20 cellular contexts compared by ENCODE assay signal in genomic region chr2:157836531-157836930, GRCh38. TPM values are rescaled to one million over a fixed set of nuclear protein-coding genes. Genes with fewer than 3 reads are reported as not detected.
DNase-seq lines count a peak whose midpoint lies in the region; ATAC-seq and TF ChIP-seq lines count a peak whose summit lies in the region.
"Had no signal": no experiment of that assay in that cellular context is flagged by ENCODE, and none has a peak within 500 bp of the region (broad histone marks: within the 10 kb centered on the region; RNA-seq: fewer than 3 reads in every experiment).

No MANE protein-coding gene starts in this region.

- H3K4me1 ChIP-seq in SJCRH30 = peaks cover 29% of the 10 kb centered on the region

- TF ChIP-seq CTCF in mesothelial cell of epicardium (IDR thresholded peaks at IDR 0.05; ENCODE audit: unreplicated experiment) = no peak

- H3K27me3 ChIP-seq in SJCRH30 = no peaks in the 10 kb centered on the region
- H3K27me3 ChIP-seq: brain microvascular endothelial cell, heart left ventricle, vagina had no signal

- H3K27ac Mint-ChIP-seq in activated naive CD4-positive, alpha-beta T cell treated with anti-CD3 and anti-CD28 coated beads for 36 hours = peak overlapping the region; percentile 39
- peak overlapping the region; percentile 57 to 92 for H3K27ac Mint-ChIP-seq in activated naive CD4-positive, alpha-beta T cell treated with anti-CD3 and anti-CD28 coated beads, Interleukin-2, amount 50 U/mL, for 72 hours
- H3K27ac Mint-ChIP-seq in mesothelial cell of epicardium = peak overlapping the region; percentile 5
- peak overlapping the region; percentile 37 for H3K27ac Mint-ChIP-seq in stimulated activated naive B cell treated with anti-CD40 and anti-IgM and Interleukin-4, amounts not matched to agents 10 μg/mL and 1 μg/mL and 100 μg/mL, for 72 hours
- H3K27ac Mint-ChIP-seq: activated naive CD8-positive, alpha-beta T cell treated with anti-CD3 and anti-CD28 coated beads, Interleukin-2, amount 10 ng/mL, durations not matched to agents 7 days and 5 days had no signal

- no peak overlapping the region for H3K27ac ChIP-seq in SJCRH30
- H3K27ac ChIP-seq: coronary artery, neutrophil had no signal

- peaks cover 5% of the 10 kb centered on the region for H3K36me3 Mint-ChIP-seq in activated naive CD4-positive, alpha-beta T cell treated with anti-CD3 and anti-CD28 coated beads for 36 hours (ENCODE audit: low read depth)
- H3K36me3 Mint-ChIP-seq in activated naive CD4-positive, alpha-beta T cell treated with anti-CD3 and anti-CD28 coated beads, Interleukin-2, amount 50 U/mL, for 72 hours = peaks cover 8 to 38% of the 10 kb centered on the region in 2 donors
- no peaks in the 10 kb centered on the region for H3K36me3 Mint-ChIP-seq in mesothelial cell of epicardium
- peaks cover 21 to 23% of the 10 kb centered on the region in 2 donors for H3K36me3 Mint-ChIP-seq in stimulated activated naive B cell treated with anti-CD40 and anti-IgM and Interleukin-4, amounts not matched to agents 10 μg/mL and 1 μg/mL and 100 μg/mL, for 72 hours

- H3K27me3 Mint-ChIP-seq in activated naive CD4-positive, alpha-beta T cell treated with anti-CD3 and anti-CD28 coated beads for 36 hours (ENCODE audit: low read depth) = no peaks in the 10 kb centered on the region
- no peaks in the 10 kb centered on the region for H3K27me3 Mint-ChIP-seq in mesothelial cell of epicardium (ENCODE audit: low read depth)
- no peaks in the 10 kb centered on the region for H3K27me3 Mint-ChIP-seq in stimulated activated naive B cell treated with anti-CD40 and anti-IgM and Interleukin-4, amounts not matched to agents 10 μg/mL and 1 μg/mL and 100 μg/mL, for 72 hours
- H3K27me3 Mint-ChIP-seq: activated naive CD8-positive, alpha-beta T cell treated with anti-CD3 and anti-CD28 coated beads, Interleukin-2, amount 10 ng/mL, durations not matched to agents 7 days and 5 days; T-cell had no signal

- peaks cover 38% of the 10 kb centered on the region for H3K4me1 Mint-ChIP-seq in activated naive CD4-positive, alpha-beta T cell treated with anti-CD3 and anti-CD28 coated beads for 36 hours (ENCODE audit: low read depth)
- peaks cover 59% of the 10 kb centered on the region for H3K4me1 Mint-ChIP-seq in mesothelial cell of epicardium
- peaks cover 15 to 55% of the 10 kb centered on the region in 2 donors for H3K4me1 Mint-ChIP-seq in stimulated activated naive B cell treated with anti-CD40 and anti-IgM and Interleukin-4, amounts not matched to agents 10 μg/mL and 1 μg/mL and 100 μg/mL, for 72 hours

- H3K4me3 ChIP-seq in SJCRH30 = no peak overlapping the region
- H3K4me3 ChIP-seq: coronary artery, heart left ventricle, left ventricle myocardium inferior, vagina had no signal

- H3K9me3 Mint-ChIP-seq in activated naive CD4-positive, alpha-beta T cell treated with anti-CD3 and anti-CD28 coated beads for 36 hours = no peaks in the 10 kb centered on the region
- no peaks in the 10 kb centered on the region for H3K9me3 Mint-ChIP-seq in activated naive CD4-positive, alpha-beta T cell treated with anti-CD3 and anti-CD28 coated beads, Interleukin-2, amount 50 U/mL, for 72 hours
- no peaks in the 10 kb centered on the region for H3K9me3 Mint-ChIP-seq in mesothelial cell of epicardium
- no peaks in the 10 kb centered on the region for H3K9me3 Mint-ChIP-seq in stimulated activated naive B cell treated with anti-CD40 and anti-IgM and Interleukin-4, amounts not matched to agents 10 μg/mL and 1 μg/mL and 100 μg/mL, for 72 hours
- H3K9me3 Mint-ChIP-seq: activated naive CD8-positive, alpha-beta T cell treated with anti-CD3 and anti-CD28 coated beads, Interleukin-2, amount 10 ng/mL, durations not matched to agents 7 days and 5 days; T-cell had no signal

- H3K36me3 ChIP-seq in SJCRH30 = no peaks in the 10 kb centered on the region
- H3K36me3 ChIP-seq: brain microvascular endothelial cell, heart left ventricle, left ventricle myocardium inferior, neutrophil, vagina had no signal

- intact Hi-C loops in activated naive CD4-positive, alpha-beta T cell treated with anti-CD3 and anti-CD28 coated beads for 36 hours (cut with micrococcal nuclease) = loop anchor here (2.0 kb wide), 1 partner anchor 28 kb away; no protein-coding TSS in a partner anchor

- no peaks in the 10 kb centered on the region for H3K9me3 ChIP-seq in SJCRH30 (replicated peaks)
- H3K9me3 ChIP-seq: heart left ventricle, left ventricle myocardium inferior, neutrophil, vagina had no signal

- ATAC-seq in activated naive CD4-positive, alpha-beta T cell treated with anti-CD3 and anti-CD28 coated beads, Interleukin-2, amount 50 U/mL, for 72 hours = no peak
- ATAC-seq in stimulated activated naive B cell treated with anti-CD40 and anti-IgM and Interleukin-4, amounts not matched to agents 10 μg/mL and 1 μg/mL and 100 μg/mL, for 72 hours (replicated peaks) = no peak
- ATAC-seq: heart left ventricle had no signal

- no peak for DNase-seq in activated naive CD4-positive, alpha-beta T cell treated with anti-CD3 and anti-CD28 coated beads for 36 hours
- DNase-seq in activated naive CD4-positive, alpha-beta T cell treated with anti-CD3 and anti-CD28 coated beads, Interleukin-2, amount 50 U/mL, for 16 hours = no peak
- DNase-seq in activated naive CD4-positive, alpha-beta T cell treated with anti-CD3 and anti-CD28 coated beads, Interleukin-2, amount 50 U/mL, for 72 hours (ENCODE audit: low spot score in 2 of 2) = no peak
- DNase-seq in mesothelial cell of epicardium (ENCODE audit: low spot score in 2 of 2, unreplicated experiment in 2 of 2) (no peak), occipital lobe (lab: John Stamatoyannopoulos, UW) (no peak), SJCRH30 (no peak), NCI-H526 treated with DMSO at 0.1 percent for 48 hours (lab: John Stamatoyannopoulos, UW) (no peak)
- no peak for DNase-seq in stimulated activated naive B cell treated with anti-CD40 and anti-IgM and Interleukin-4, amounts not matched to agents 10 μg/mL and 1 μg/mL and 100 μg/mL, for 72 hours
- DNase-seq: activated CD4-positive, alpha-beta T cell treated with anti-CD3 and anti-CD28 coated beads, Interleukin-2, amount 50 U/mL, for 4 hours; activated naive CD8-positive, alpha-beta T cell treated with anti-CD3 and anti-CD28 coated beads, Interleukin-2, amount 10 ng/mL, durations not matched to agents 7 days and 5 days; brain microvascular endothelial cell; C1 segment of cervical spinal cord; heart left ventricle; left ventricle myocardium inferior; NCI-H1417 treated with DMSO at 0.1 percent for 48 hours; stimulated activated CD4-positive, alpha-beta T cell treated with anti-CD3 and anti-CD28 coated beads, Interleukin-12 subunit alpha, Interleukin-12 subunit beta, amount 100 ng/mL, for 4 hours; T-cell had no signal

- H3K4me3 Mint-ChIP-seq in activated naive CD4-positive, alpha-beta T cell treated with anti-CD3 and anti-CD28 coated beads for 36 hours = no peak overlapping the region
- no peak overlapping the region for H3K4me3 Mint-ChIP-seq in mesothelial cell of epicardium
- no peak overlapping the region for H3K4me3 Mint-ChIP-seq in stimulated activated naive B cell treated with anti-CD40 and anti-IgM and Interleukin-4, amounts not matched to agents 10 μg/mL and 1 μg/mL and 100 μg/mL, for 72 hours
- H3K4me3 Mint-ChIP-seq: activated naive CD8-positive, alpha-beta T cell treated with anti-CD3 and anti-CD28 coated beads, Interleukin-2, amount 10 ng/mL, durations not matched to agents 7 days and 5 days had no signal

- CTCF ChIA-PET in activated naive CD4-positive, alpha-beta T cell treated with anti-CD3 and anti-CD28 coated beads for 36 hours (lab: Charles Lee) = interaction anchor here (0.5 kb wide), 1 partner anchor 57 kb away, joined by 4 read pairs; no protein-coding TSS in a partner anchor

RNA-seq across cellular contexts. Expression of gene ACVR1, which starts 39.6 kb away (rescaled TPM):
- 10 to 100 TPM; 19.0 to 20.8 TPM for total RNA-seq in activated naive CD4-positive, alpha-beta T cell treated with anti-CD3 and anti-CD28 coated beads for 36 hours
- 10 to 100 TPM; 16.0 to 27.0 TPM for total RNA-seq in activated naive CD4-positive, alpha-beta T cell treated with anti-CD3 and anti-CD28 coated beads, Interleukin-2, amount 50 U/mL, for 72 hours
- total RNA-seq in mesothelial cell of epicardium (24.7 to 27.5 TPM (median 27.0 TPM) in 3 replicates), occipital lobe (20.3 TPM)
- total RNA-seq in SJCRH30 (2014; rRNA removed; shearing (Covaris generic)) = 13.0 and 14.0 TPM in 2 replicates

Comparison
In these comparisons a context has a peak if more than half of its experiments do, and no peak if none do; other contexts are left out.
1. H3K27ac Mint-ChIP-seq: peak in every context shown above with its lines; median percentile 74 in activated naive CD4-positive, alpha-beta T cell treated with anti-CD3 and anti-CD28 coated beads, Interleukin-2, amount 50 U/mL, for 72 hours; 39 in activated naive CD4-positive, alpha-beta T cell treated with anti-CD3 and anti-CD28 coated beads for 36 hours; 37 in stimulated activated naive B cell treated with anti-CD40 and anti-IgM and Interleukin-4, amounts not matched to agents 10 μg/mL and 1 μg/mL and 100 μg/mL, for 72 hours; 5 in mesothelial cell of epicardium.